In the genomic region with DNA sequence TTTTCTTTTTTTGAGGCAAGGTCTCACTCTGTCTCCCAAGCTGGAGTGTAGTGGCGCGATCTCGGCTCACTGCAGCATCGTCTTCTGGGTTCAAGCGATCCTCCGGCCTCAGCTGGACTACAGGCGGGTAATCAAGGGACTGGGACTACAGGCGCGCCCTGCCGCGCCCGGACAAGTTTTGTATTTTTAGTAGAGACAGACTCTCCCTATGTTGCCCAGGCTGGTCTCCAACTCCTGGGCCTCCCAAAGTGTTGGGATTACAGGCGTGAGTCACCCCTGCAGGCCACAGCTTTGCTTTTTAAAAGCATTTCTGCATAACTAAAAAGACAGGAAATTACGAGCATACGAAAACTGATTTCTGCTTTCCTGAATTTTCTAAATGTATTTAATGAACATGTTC, we compare ENCODE assay signal across 8 cellular contexts. TPM values are rescaled to one million over a fixed set of nuclear protein-coding genes. Genes with fewer than 3 reads are reported as not detected.
DNase-seq lines count a peak whose midpoint lies in the region; ATAC-seq and TF ChIP-seq lines count a peak whose summit lies in the region.

No MANE protein-coding gene starts in this region.

- H3K36me3 Mint-ChIP-seq in activated CD4-positive, alpha-beta T cell treated with anti-CD3 and anti-CD28 coated beads, Interleukin-2, amount 10 ng/mL, durations not matched to agents 7 days and 5 days (ENCODE audit: low read depth): no peaks in the 10 kb centered on the region
- no peaks in the 10 kb centered on the region for H3K36me3 Mint-ChIP-seq in activated CD8-positive, alpha-beta T cell treated with anti-CD3 and anti-CD28 coated beads for 36 hours (ENCODE audit: low read depth)

- H3K27ac Mint-ChIP-seq in activated CD4-positive, alpha-beta T cell treated with anti-CD3 and anti-CD28 coated beads, Interleukin-2, amount 10 ng/mL, durations not matched to agents 7 days and 5 days: no peak overlapping the region
- no peak overlapping the region for H3K27ac Mint-ChIP-seq in activated CD8-positive, alpha-beta T cell treated with anti-CD3 and anti-CD28 coated beads for 36 hours

- TF ChIP-seq CTCF in activated CD8-positive, alpha-beta T cell treated with anti-CD3 and anti-CD28 coated beads for 36 hours (IDR thresholded peaks at IDR 0.05): no peak
- TF ChIP-seq CTCF in thyroid gland (IDR thresholded peaks at IDR 0.05): no peak
- no peak for TF ChIP-seq CTCF in right atrium auricular region (IDR thresholded peaks at IDR 0.05)

- peaks cover 23% of the 10 kb centered on the region for H3K27me3 Mint-ChIP-seq in activated CD4-positive, alpha-beta T cell treated with anti-CD3 and anti-CD28 coated beads, Interleukin-2, amount 10 ng/mL, durations not matched to agents 7 days and 5 days
- peaks cover 26% of the 10 kb centered on the region for H3K27me3 Mint-ChIP-seq in activated CD8-positive, alpha-beta T cell treated with anti-CD3 and anti-CD28 coated beads for 36 hours

- H3K9me3 ChIP-seq in iPS DF 6.9 (ENCODE audit: control insufficient read depth, insufficient read depth, low read length) (no peaks in the 10 kb centered on the region), thyroid gland (no peaks in the 10 kb centered on the region), right atrium auricular region (no peaks in the 10 kb centered on the region)

- peak overlapping the region; percentile 85 for H3K4me3 Mint-ChIP-seq in activated CD4-positive, alpha-beta T cell treated with anti-CD3 and anti-CD28 coated beads, Interleukin-2, amount 10 ng/mL, durations not matched to agents 7 days and 5 days
- H3K4me3 Mint-ChIP-seq in activated CD8-positive, alpha-beta T cell treated with anti-CD3 and anti-CD28 coated beads for 36 hours: peak overlapping the region; percentile 68

- H3K9me3 Mint-ChIP-seq in activated CD4-positive, alpha-beta T cell treated with anti-CD3 and anti-CD28 coated beads, Interleukin-2, amount 10 ng/mL, durations not matched to agents 7 days and 5 days: no peaks in the 10 kb centered on the region
- H3K9me3 Mint-ChIP-seq in activated CD8-positive, alpha-beta T cell treated with anti-CD3 and anti-CD28 coated beads for 36 hours: no peaks in the 10 kb centered on the region

- H3K4me1 Mint-ChIP-seq in activated CD4-positive, alpha-beta T cell treated with anti-CD3 and anti-CD28 coated beads, Interleukin-2, amount 10 ng/mL, durations not matched to agents 7 days and 5 days: peaks cover 15% of the 10 kb centered on the region
- peaks cover 15% of the 10 kb centered on the region for H3K4me1 Mint-ChIP-seq in activated CD8-positive, alpha-beta T cell treated with anti-CD3 and anti-CD28 coated beads for 36 hours (ENCODE audit: low read depth)

- H3K27me3 ChIP-seq in iPS DF 6.9 (ENCODE audit: control insufficient read depth, insufficient read depth, low read length) (no peaks in the 10 kb centered on the region), thyroid gland (no peaks in the 10 kb centered on the region), right atrium auricular region (no peaks in the 10 kb centered on the region)

- intact Hi-C loops in activated CD8-positive, alpha-beta T cell treated with anti-CD3 and anti-CD28 coated beads for 36 hours (cut with micrococcal nuclease): no loop called here
- intact Hi-C loops in thyroid gland (cut with DNase I): loop anchor here (10.0 kb wide), 1 partner anchor 956 kb away; a partner anchor contains a TSS

- H3K4me1 ChIP-seq in iPS DF 6.9 (ENCODE audit: control insufficient read depth, insufficient read depth, low read length) (peaks cover 3% of the 10 kb centered on the region; the same call in 1 of the 2 replicates), thyroid gland (peaks cover 5 to 12% of the 10 kb centered on the region in 2 donors), right atrium auricular region (peaks cover 0 to 10% of the 10 kb centered on the region in 2 donors)

- H3K4me3 ChIP-seq in iPS DF 6.9 (ENCODE audit: low read length) (peak overlapping the region; percentile 21; the same call in 1 of the 2 replicates), thyroid gland (replicated peaks in 1 of 3) (no peak overlapping the region), right atrium auricular region (no peak overlapping the region)

- POLR2A ChIA-PET in activated CD4-positive, alpha-beta T cell treated with anti-CD3 and anti-CD28 coated beads, Interleukin-2, amount 10 ng/mL, durations not matched to agents 7 days and 5 days (lab: Charles Lee): no interaction called here
- POLR2A ChIA-PET in activated CD8-positive, alpha-beta T cell treated with anti-CD3 and anti-CD28 coated beads for 36 hours (lab: Charles Lee): interaction anchor here (0.5 to 3.0 kb wide), 4 partner anchors 17 to 43 kb away, joined by 3 to 10 read pairs (median 6); a partner anchor contains a TSS

- H3K27ac ChIP-seq in iPS DF 6.9 (ENCODE audit: low read length) (no peak overlapping the region), thyroid gland (peak overlapping the region in 2 of 3 donors; percentile 8 to 83), right atrium auricular region (peak overlapping the region in 1 of 2 donors; percentile 80)

- WGBS in iPS DF 6.9 (ENCODE audit: insufficient coverage, insufficient read length): no CpG with 5 or more reads among the region's 15 CpGs
- 91 to 92% methylated on average over 15 of the region's 15 CpGs for WGBS in thyroid gland, 2 donors

- H3K36me3 ChIP-seq in iPS DF 6.9 (ENCODE audit: control insufficient read depth, insufficient read depth, low read length): no peaks in the 10 kb centered on the region
- no peaks in the 10 kb centered on the region for H3K36me3 ChIP-seq in thyroid gland
- H3K36me3 ChIP-seq in right atrium auricular region: no peaks in the 10 kb centered on the region

- no peak for TF ChIP-seq POLR2A in thyroid gland (IDR thresholded peaks at IDR 0.05)

- CTCF ChIA-PET in activated CD4-positive, alpha-beta T cell treated with anti-CD3 and anti-CD28 coated beads, Interleukin-2, amount 10 ng/mL, durations not matched to agents 7 days and 5 days (lab: Charles Lee): interaction anchor here (1.1 to 1.6 kb wide), 2 partner anchors 9 to 11 kb away, joined by 3 read pairs; no protein-coding TSS in a partner anchor
- CTCF ChIA-PET in activated CD8-positive, alpha-beta T cell treated with anti-CD3 and anti-CD28 coated beads for 36 hours (lab: Charles Lee): interaction anchor here (1.2 to 1.6 kb wide), 2 partner anchors 8 to 32 kb away, joined by 3 to 5 read pairs; no protein-coding TSS in a partner anchor

- no peak for DNase-seq in activated CD4-positive, alpha-beta T cell treated with anti-CD3 and anti-CD28 coated beads, Interleukin-2, amount 10 ng/mL, durations not matched to agents 7 days and 5 days
- no peak for DNase-seq in activated CD4-positive, alpha-beta T cell treated with anti-CD3 and anti-CD28 coated beads, Interleukin-2, amount 50 U/mL, for 4 hours
- DNase-seq in activated CD8-positive, alpha-beta T cell treated with anti-CD3 and anti-CD28 coated beads for 36 hours: no peak
- no peak for DNase-seq in iPS DF 6.9 (ENCODE audit: low read depth, low spot score)
- DNase-seq in thyroid gland: peak in 1 of 2 donors; percentile 22
- no peak for DNase-seq in activated gamma-delta T cell (lab: John Stamatoyannopoulos, UW)
- DNase-seq in right atrium auricular region (ENCODE audit: low spot score): no peak
- DNase-seq in NCI-H1436 treated with DMSO at 0.1 percent for 48 hours (lab: John Stamatoyannopoulos, UW): no peak

- ATAC-seq in activated CD8-positive, alpha-beta T cell treated with anti-CD3 and anti-CD28 coated beads for 36 hours: no peak

RNA-seq across cellular contexts. Expression of a gene that starts 0.9 kb away (rescaled TPM):
- 1 to 10 TPM in 1 of 2 experiments, under 1 TPM in 1; 1.00 to 1.4 TPM for total RNA-seq in activated CD4-positive, alpha-beta T cell treated with anti-CD3 and anti-CD28 coated beads, Interleukin-2, amount 10 ng/mL, durations not matched to agents 7 days and 5 days
- total RNA-seq in activated CD8-positive, alpha-beta T cell treated with anti-CD3 and anti-CD28 coated beads for 36 hours: 1 to 10 TPM; 2.7 to 3.1 TPM
- 10 to 100 TPM; 47.0 to 57.4 (median 48.2) TPM for total RNA-seq in thyroid gland
- 10 to 100 TPM; 57.0 to 86.7 TPM for total RNA-seq in right atrium auricular region

RNA-seq across cellular contexts. Expression of a gene that starts 28.0 kb away (rescaled TPM):
- 1 to 10 TPM; 9.3 TPM for total RNA-seq in activated CD4-positive, alpha-beta T cell treated with anti-CD3 and anti-CD28 coated beads, Interleukin-2, amount 10 ng/mL, durations not matched to agents 7 days and 5 days
- 10 to 100 TPM; 13.5 to 14.7 TPM for total RNA-seq in activated CD8-positive, alpha-beta T cell treated with anti-CD3 and anti-CD28 coated beads for 36 hours
- total RNA-seq in thyroid gland (10 to 100 TPM; 28.5 to 34.1 (median 32.6) TPM), right atrium auricular region (10 to 100 TPM; 10.9 to 16.9 TPM)

Comparison
In these comparisons a context has a peak if more than half of its experiments do, and no peak if none do; other contexts are left out.
1. RNA of a gene that starts 0.9 kb away (total RNA-seq): 57.0 to 86.7 TPM in right atrium auricular region and 47.0 to 57.4 TPM in thyroid gland; 2.7 to 3.1 TPM in activated CD8-positive, alpha-beta T cell treated with anti-CD3 and anti-CD28 coated beads for 36 hours and 1.00 to 1.4 TPM in activated CD4-positive, alpha-beta T cell treated with anti-CD3 and anti-CD28 coated beads, Interleukin-2, amount 10 ng/mL, durations not matched to agents 7 days and 5 days; every median in the first group is over 10 times any median in the second.